ENCODE assay signal across 8 cellular contexts in genomic region chr15:63832620-63833245, GRCh38. TPM values are rescaled to one million over a fixed set of nuclear protein-coding genes. Genes with fewer than 3 reads are reported as not detected.
DNase-seq lines count a peak whose midpoint lies in the region; ATAC-seq and TF ChIP-seq lines count a peak whose summit lies in the region.

No MANE protein-coding gene starts in this region.

- H3K27ac Mint-ChIP-seq in activated naive CD4-positive, alpha-beta T cell treated with anti-CD3 and anti-CD28 coated beads, Interleukin-2, amount 50 U/mL, for 24 hours: peak overlapping the region; percentile 92
- H3K27ac Mint-ChIP-seq in central memory CD8-positive, alpha-beta T cell (ENCODE audit: low read depth): peak overlapping the region; percentile 98

- H3K79me1 ChIP-seq in mesendoderm (ENCODE audit: low read length): peaks cover 2% of the 10 kb centered on the region

- no peak overlapping the region for H4K5ac ChIP-seq in mesendoderm (ENCODE audit: low read length)

- H3K27me3 Mint-ChIP-seq in activated naive CD4-positive, alpha-beta T cell treated with anti-CD3 and anti-CD28 coated beads, Interleukin-2, amount 50 U/mL, for 24 hours: no peaks in the 10 kb centered on the region
- H3K27me3 Mint-ChIP-seq in central memory CD8-positive, alpha-beta T cell: no peaks in the 10 kb centered on the region

- H3K9me3 Mint-ChIP-seq in activated naive CD4-positive, alpha-beta T cell treated with anti-CD3 and anti-CD28 coated beads, Interleukin-2, amount 50 U/mL, for 24 hours: no peaks in the 10 kb centered on the region
- H3K9me3 Mint-ChIP-seq in central memory CD8-positive, alpha-beta T cell: no peaks in the 10 kb centered on the region

- H3K27ac ChIP-seq in mesendoderm (ENCODE audit: low read depth, low read length): no peak overlapping the region

- H3K18ac ChIP-seq in mesendoderm (ENCODE audit: low read length): no peak overlapping the region

- H3K27me3 ChIP-seq in mesendoderm (ENCODE audit: insufficient read depth, low read length, poor library complexity): no peaks in the 10 kb centered on the region

- H4K8ac ChIP-seq in mesendoderm (ENCODE audit: low read depth, low read length): no peak overlapping the region

- no CpG with 5 or more reads among the region's 9 CpGs for WGBS in mesendoderm (ENCODE audit: extremely low coverage, insufficient coverage, low lambda C conversion rate)

- peak overlapping the region; percentile 80 for H3K9ac ChIP-seq in mesendoderm (ENCODE audit: low read length)

- peaks cover 4% of the 10 kb centered on the region for H3K36me3 Mint-ChIP-seq in activated naive CD4-positive, alpha-beta T cell treated with anti-CD3 and anti-CD28 coated beads, Interleukin-2, amount 50 U/mL, for 24 hours
- H3K36me3 Mint-ChIP-seq in central memory CD8-positive, alpha-beta T cell (ENCODE audit: insufficient read depth): peaks cover 21% of the 10 kb centered on the region

- H3K4me3 Mint-ChIP-seq in activated naive CD4-positive, alpha-beta T cell treated with anti-CD3 and anti-CD28 coated beads, Interleukin-2, amount 50 U/mL, for 24 hours: peak overlapping the region; percentile 96
- H3K4me3 Mint-ChIP-seq in central memory CD8-positive, alpha-beta T cell: peak overlapping the region; percentile 93

- peak overlapping the region; percentile 97 for H3K4me2 ChIP-seq in mesendoderm (ENCODE audit: low read length)

- no peak overlapping the region for H2AK5ac ChIP-seq in mesendoderm (ENCODE audit: low read length)

- peaks cover 3% of the 10 kb centered on the region for H3K4me1 ChIP-seq in mesendoderm (ENCODE audit: control insufficient read depth, low read depth, low read length)

- H2BK120ac ChIP-seq in mesendoderm (ENCODE audit: low read depth, low read length): no peak overlapping the region

- no peaks in the 10 kb centered on the region for H3K36me3 ChIP-seq in mesendoderm (ENCODE audit: control insufficient read depth, insufficient read depth, low read length)

- no peak overlapping the region for H3K23ac ChIP-seq in mesendoderm (ENCODE audit: low read length)

- DNase-seq in activated naive CD4-positive, alpha-beta T cell treated with anti-CD3 and anti-CD28 coated beads, Interleukin-2, amount 50 U/mL, for 16 hours: no peak
- peak; percentile 32 for DNase-seq in NB4 (ENCODE audit: low read depth)
- DNase-seq in central memory CD8-positive, alpha-beta T cell (ENCODE audit: low spot score in 2 of 2): peak in 1 of 2 donors; percentile 11
- no peak for DNase-seq in mesendoderm
- no peak for DNase-seq in NCI-H774 (lab: John Stamatoyannopoulos, UW)
- DNase-seq in GM19240 (ENCODE audit: insufficient read length, low spot score): no peak
- no peak for DNase-seq in ecto neural progenitor cell (ENCODE audit: low spot score)

- H2BK15ac ChIP-seq in mesendoderm (replicated peaks; ENCODE audit: low read depth): no peak overlapping the region

- peak overlapping the region; percentile 90 for H3K56ac ChIP-seq in mesendoderm (ENCODE audit: low read length)

- H3K4me1 Mint-ChIP-seq in activated naive CD4-positive, alpha-beta T cell treated with anti-CD3 and anti-CD28 coated beads, Interleukin-2, amount 50 U/mL, for 24 hours: peaks cover 66% of the 10 kb centered on the region
- H3K4me1 Mint-ChIP-seq in central memory CD8-positive, alpha-beta T cell: peaks cover 64% of the 10 kb centered on the region

- ATAC-seq in central memory CD8-positive, alpha-beta T cell (replicated peaks; ENCODE audit: extremely low read depth, poor library complexity, severe bottlenecking): peak; percentile 6

- no peak for TF ChIP-seq CTCF in NB4 (IDR thresholded peaks at IDR 0.05; ENCODE audit: low read depth, low read length)

- no peak overlapping the region for H2BK5ac ChIP-seq in mesendoderm (ENCODE audit: low read length)

- H3K79me2 ChIP-seq in mesendoderm (ENCODE audit: control insufficient read depth, insufficient read depth, low read length): peaks cover 3% of the 10 kb centered on the region

- peak overlapping the region; percentile 71 for H3K4me3 ChIP-seq in NB4 (ENCODE audit: low read depth, low read length)
- H3K4me3 ChIP-seq in mesendoderm (ENCODE audit: low read length): peak overlapping the region; percentile 77

- TF ChIP-seq POLR2A in NB4 (IDR thresholded peaks at IDR 0.05; ENCODE audit: extremely low read depth, insufficient read length): no peak

- no peak overlapping the region for H3K4ac ChIP-seq in mesendoderm (ENCODE audit: low read depth, low read length)

RNA-seq across cellular contexts. Expression of gene HERC1, which starts 1.0 kb away (rescaled TPM):
- polyA plus RNA-seq in mesendoderm (2013, experiment 1 of 2): 8.7 TPM
- polyA plus RNA-seq in mesendoderm (2013, experiment 2 of 2): 9.7 TPM
